Comparison of ENCODE assay signal across 16 cellular contexts in genomic region chr13:112754281-112755025, GRCh38.
"Had no signal": no experiment of that assay in that cellular context is flagged by ENCODE, and none has a peak within 500 bp of the region (broad histone marks: within the 10 kb centered on the region; RNA-seq: fewer than 3 reads in every experiment).

No MANE protein-coding gene starts in this region.

- H3K27me3 ChIP-seq: suprapubic skin had no signal

- H3K27ac ChIP-seq: skin epidermis, suprapubic skin had no signal

- H3K27me3 Mint-ChIP-seq: activated CD4-positive, alpha-beta memory T cell treated with anti-CD3 and anti-CD28 coated beads for 36 hours; activated CD8-positive, alpha-beta memory T cell treated with anti-CD3 and anti-CD28 coated beads, Interleukin-2, amount 10 ng/mL, durations not matched to agents 7 days and 5 days; activated naive CD4-positive, alpha-beta T cell treated with anti-CD3 and anti-CD28 coated beads, Interleukin-2, amount 10 ng/mL, durations not matched to agents 7 days and 5 days; naive B cell had no signal

- H3K9me3 ChIP-seq: suprapubic skin had no signal

- H3K4me1 ChIP-seq: suprapubic skin had no signal

- DNase-seq: activated CD4-positive, alpha-beta memory T cell treated with anti-CD3 and anti-CD28 coated beads for 36 hours; activated CD4-positive, CD25-positive, alpha-beta regulatory T cell treated with anti-CD3 and anti-CD28 coated beads, Interleukin-2, amount 50 U/mL, for 72 hours; activated CD8-positive, alpha-beta memory T cell treated with anti-CD3 and anti-CD28 coated beads, Interleukin-2, amount 10 ng/mL, durations not matched to agents 7 days and 5 days; activated naive CD4-positive, alpha-beta T cell treated with anti-CD3 and anti-CD28 coated beads, Interleukin-2, amount 10 ng/mL, durations not matched to agents 7 days and 5 days; activated T-cell treated with anti-CD3 and anti-CD28 coated beads, Interleukin-2, amount 50 U/mL, for 1 hour; central memory CD4-positive, alpha-beta T cell; cortex of kidney; effector CD8-positive, alpha-beta T cell; foreskin fibroblast; naive B cell; stimulated activated CD4-positive, alpha-beta T cell treated with anti-CD3 and anti-CD28 coated beads, Interleukin-4, amount 100 ng/mL, for 24 hours; stimulated activated naive CD4-positive, alpha-beta T cell; T1000 had no signal

- H3K4me3 ChIP-seq: skin epidermis, suprapubic skin had no signal

- H3K9me3 Mint-ChIP-seq: activated CD4-positive, alpha-beta memory T cell treated with anti-CD3 and anti-CD28 coated beads for 36 hours; activated naive CD4-positive, alpha-beta T cell treated with anti-CD3 and anti-CD28 coated beads, Interleukin-2, amount 10 ng/mL, durations not matched to agents 7 days and 5 days; activated T-helper 2 cell treated with anti-CD3 and anti-CD28 coated beads, Interferon-gamma antibody, Interleukin-2, Interleukin-4, amounts not matched to agents 10 μg/mL and 5 μg/mL and 100 μg/mL, durations not matched to agents 14 hours and 24 hours and 36 hours had no signal

- ATAC-seq: activated CD8-positive, alpha-beta memory T cell treated with anti-CD3 and anti-CD28 coated beads, Interleukin-2, amount 10 ng/mL, durations not matched to agents 7 days and 5 days had no signal

- H3K36me3 Mint-ChIP-seq: activated CD4-positive, alpha-beta memory T cell treated with anti-CD3 and anti-CD28 coated beads for 36 hours; activated CD8-positive, alpha-beta memory T cell treated with anti-CD3 and anti-CD28 coated beads, Interleukin-2, amount 10 ng/mL, durations not matched to agents 7 days and 5 days; activated naive CD4-positive, alpha-beta T cell treated with anti-CD3 and anti-CD28 coated beads, Interleukin-2, amount 10 ng/mL, durations not matched to agents 7 days and 5 days; naive B cell had no signal

- H3K4me3 Mint-ChIP-seq: activated CD4-positive, alpha-beta memory T cell treated with anti-CD3 and anti-CD28 coated beads for 36 hours; activated CD8-positive, alpha-beta memory T cell treated with anti-CD3 and anti-CD28 coated beads, Interleukin-2, amount 10 ng/mL, durations not matched to agents 7 days and 5 days; activated naive CD4-positive, alpha-beta T cell treated with anti-CD3 and anti-CD28 coated beads, Interleukin-2, amount 10 ng/mL, durations not matched to agents 7 days and 5 days; naive B cell had no signal

- H3K27ac Mint-ChIP-seq: activated CD4-positive, alpha-beta memory T cell treated with anti-CD3 and anti-CD28 coated beads for 36 hours; activated CD8-positive, alpha-beta memory T cell treated with anti-CD3 and anti-CD28 coated beads, Interleukin-2, amount 10 ng/mL, durations not matched to agents 7 days and 5 days; activated naive CD4-positive, alpha-beta T cell treated with anti-CD3 and anti-CD28 coated beads, Interleukin-2, amount 10 ng/mL, durations not matched to agents 7 days and 5 days; activated T-helper 2 cell treated with anti-CD3 and anti-CD28 coated beads, Interferon-gamma antibody, Interleukin-2, Interleukin-4, amounts not matched to agents 10 μg/mL and 5 μg/mL and 100 μg/mL, durations not matched to agents 14 hours and 24 hours and 36 hours; naive B cell had no signal
